ENCODE assay signal across 8 cellular contexts in the genomic region with DNA sequence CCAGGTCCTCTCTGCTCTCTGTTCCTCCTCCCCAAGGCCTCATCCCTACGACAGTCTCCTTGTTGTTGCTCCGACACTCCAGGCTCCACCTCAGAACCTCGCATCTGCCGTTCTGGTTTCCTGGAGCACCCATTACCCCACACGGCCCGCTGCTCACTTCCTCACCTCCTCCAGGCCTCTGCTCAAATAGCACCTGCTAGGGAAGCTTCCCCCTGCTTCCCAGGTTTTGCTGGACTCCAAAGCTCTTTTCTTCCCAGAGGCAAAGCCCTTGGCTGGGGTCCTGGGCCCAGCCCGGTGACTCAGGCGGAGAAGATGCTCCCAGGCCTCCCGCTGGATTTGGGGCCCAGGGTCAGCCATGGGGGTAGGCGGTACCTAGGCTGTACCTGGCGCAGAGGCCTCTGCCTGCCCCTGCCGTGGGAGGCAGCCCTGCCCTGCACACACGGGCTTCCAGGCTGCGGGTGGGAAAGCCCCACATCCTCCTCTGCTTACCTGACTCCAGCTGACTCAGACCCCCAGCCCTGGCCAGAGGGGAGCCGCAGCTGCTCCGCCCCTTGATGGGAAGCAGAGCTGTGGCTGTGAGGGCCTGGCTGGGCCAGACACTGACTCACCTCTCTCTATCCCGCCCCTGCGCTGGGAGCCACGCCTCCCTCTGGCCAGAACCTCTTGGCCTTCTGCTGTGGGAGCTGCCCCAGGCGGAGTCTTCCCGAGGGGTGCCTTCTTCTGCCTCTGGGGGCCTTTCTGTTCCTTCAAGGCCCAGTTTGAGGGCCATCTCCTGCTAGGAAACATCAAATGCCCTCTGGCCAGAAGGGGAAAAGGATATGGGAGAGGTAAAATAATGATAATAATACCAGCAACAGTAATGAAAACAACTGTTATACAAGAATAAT.
A peak's percentile ranks its signal among the peaks of the same experiment; 100 is the strongest.
DNase-seq lines count a peak whose midpoint lies in the region; ATAC-seq, FAIRE-seq and TF ChIP-seq lines count a peak whose summit lies in the region.

No MANE protein-coding gene starts in this region.

- peak; percentile 90 for DNase-seq in Caki2 (ENCODE audit: low read depth)
- peak; percentile 45 for DNase-seq in NB4 (ENCODE audit: low read depth)
- DNase-seq in bronchial epithelial cell (ENCODE audit: low read depth): peak; percentile 97
- peak; percentile 87 to 98 for DNase-seq in lower leg skin (ENCODE audit: low spot score in 2 of 2)
- DNase-seq in tibial artery: peak; percentile 94 to 98
- DNase-seq in NCI-H82 (lab: John Stamatoyannopoulos, UW): no peak

- intact Hi-C loops in lower leg skin (cut with DNase I; ENCODE audit: low total_unique reads): no loop called here
- intact Hi-C loops in tibial artery (cut with DNase I; ENCODE audit: low total_unique reads): loop anchor here (10.0 kb wide), 1 partner anchor 54 kb away; no protein-coding TSS in a partner anchor

- H3K36me3 ChIP-seq in bronchial epithelial cell (ENCODE audit: control insufficient read depth, insufficient read depth, low read length) (no peaks in the 10 kb centered on the region), tibial artery (no peaks in the 10 kb centered on the region)

- in situ Hi-C loops in Caki2 (cut with HindIII; ENCODE audit: low pct_unique_long_range_greater_than_20kb, low sequenced_read_pairs): no loop called here

- no peak for ATAC-seq in HG02852 (IDR thresholded peaks at IDR 0.05; ENCODE audit: unreplicated experiment)
- no peak for ATAC-seq in HG02678 (IDR thresholded peaks at IDR 0.05; ENCODE audit: unreplicated experiment)

- H3K27me3 ChIP-seq in bronchial epithelial cell (ENCODE audit: control insufficient read depth, insufficient read depth, low read length): no peaks in the 10 kb centered on the region
- no peaks in the 10 kb centered on the region for H3K27me3 ChIP-seq in tibial artery

- H3K27ac ChIP-seq in tibial artery: peak overlapping the region; percentile 82 to 86

- WGBS in lower leg skin, 2 donors: 24 to 33% methylated on average over 19 to 21 of the region's 21 CpGs

- H3K9me3 ChIP-seq in tibial artery: no peaks in the 10 kb centered on the region

- H3K4me3 ChIP-seq in NB4 (ENCODE audit: low read depth, low read length) (no peak overlapping the region), bronchial epithelial cell (ENCODE audit: low read depth, low read length) (peak overlapping the region; percentile 28), lower leg skin (ENCODE audit: low read depth, poor library complexity, severe bottlenecking) (no peak overlapping the region), tibial artery (peak overlapping the region; percentile 42 to 53)

- H3K4me1 ChIP-seq in tibial artery: peaks cover 0 to 30% (median 27%) of the 10 kb centered on the region in 4 donors

- TF ChIP-seq CTCF in NB4 (IDR thresholded peaks at IDR 0.05; ENCODE audit: low read depth, low read length): no peak
- TF ChIP-seq CTCF in bronchial epithelial cell (IDR thresholded peaks at IDR 0.05; ENCODE audit: insufficient read depth, low read length, severe bottlenecking): no peak
- TF ChIP-seq CTCF in lower leg skin (IDR thresholded peaks at IDR 0.05): peak in 1 of 3 donors; percentile 55
- TF ChIP-seq CTCF in tibial artery (IDR thresholded peaks at IDR 0.05): no peak

- TF ChIP-seq POLR2A in NB4 (IDR thresholded peaks at IDR 0.05; ENCODE audit: extremely low read depth, insufficient read length): no peak
- TF ChIP-seq POLR2A in lower leg skin (IDR thresholded peaks at IDR 0.05): no peak

- FAIRE-seq in bronchial epithelial cell (lab: Jason Lieb, UNC): no peak

Comparison
In these comparisons a context has a peak if more than half of its experiments do, and no peak if none do; other contexts are left out.
1. H3K4me3 ChIP-seq: peak in bronchial epithelial cell (single experiment) and tibial artery (2 of 2); none in NB4 (single experiment) and lower leg skin (single experiment).